Comparison of ENCODE assay signal across 1 cellular context in genomic region chr1:63779872-63780271, GRCh38.
TF ChIP-seq lines count a peak whose summit lies in the region.

No MANE protein-coding gene starts in this region.

TF ChIP-seq in WTC11, 78 proteins besides CTCF, POLR2A, EP300 and RAD21 (continued from another document):
- TF ChIP-seq ZMAT4 (CRISPR knock-in tag; IDR thresholded peaks at IDR 0.05) (no peak), FOXP1 (CRISPR knock-in tag; IDR thresholded peaks at IDR 0.05; ENCODE audit: borderline replicate concordance) (no peak), CREB1 (CRISPR knock-in tag; IDR thresholded peaks at IDR 0.05) (no peak), ZNF532 (CRISPR knock-in tag; IDR thresholded peaks at IDR 0.05; ENCODE audit: borderline replicate concordance) (no peak), PRDM15 (CRISPR knock-in tag; IDR thresholded peaks at IDR 0.05) (no peak), SOX15 (CRISPR knock-in tag; IDR thresholded peaks at IDR 0.05) (no peak)
